9 cellular contexts compared by ENCODE assay signal in genomic region chr22:44331881-44332714, GRCh38. TPM values are rescaled to one million over a fixed set of nuclear protein-coding genes. Genes with fewer than 3 reads are reported as not detected.
A peak's percentile ranks its signal among the peaks of the same experiment; 100 is the strongest.
DNase-seq lines count a peak whose midpoint lies in the region; ATAC-seq and TF ChIP-seq lines count a peak whose summit lies in the region.
"Had no signal": no experiment of that assay in that cellular context is flagged by ENCODE, and none has a peak within 500 bp of the region (broad histone marks: within the 10 kb centered on the region; RNA-seq: fewer than 3 reads in every experiment).

No MANE protein-coding gene starts in this region.

- TF ChIP-seq CTCF in PC-9 (conservative IDR thresholded peaks at IDR 0.05), result peak; percentile 26; the same call in 1 of the 2 replicates
- peak; percentile 4 for TF ChIP-seq CTCF in fibroblast of villous mesenchyme (IDR thresholded peaks at IDR 0.05; ENCODE audit: insufficient read depth, low read depth, low read length)
- peak in 1 of 4 experiments; percentile 9 for TF ChIP-seq CTCF in sigmoid colon (IDR thresholded peaks at IDR 0.05)

- POLR2A ChIA-PET in PC-9 (lab: Charles Lee; ENCODE audit: unreplicated experiment), result no interaction called here

- H3K36me3 ChIP-seq in PC-9 (ENCODE audit: low read depth), result no peaks in the 10 kb centered on the region
- no peaks in the 10 kb centered on the region for H3K36me3 ChIP-seq in sigmoid colon

- peak overlapping the region; percentile 60; the same call in 1 of the 2 replicates for H3K4me3 ChIP-seq in PC-9
- H3K4me3 ChIP-seq in fibroblast of villous mesenchyme (ENCODE audit: low read depth, low read length), result no peak overlapping the region
- peak overlapping the region in 3 of 4 donors; percentile 30 to 37 (median 35) for H3K4me3 ChIP-seq in sigmoid colon

- H3K4me2 ChIP-seq in PC-9, result peak overlapping the region; percentile 91

- H3F3A ChIP-seq in PC-9 (ENCODE audit: insufficient read depth, low read depth), result peaks cover 58% of the 10 kb centered on the region

- WGBS in sigmoid colon, 2 donors, result 7 to 11% methylated on average over 55 of the region's 55 CpGs

- DNase-seq in NCI-H146 (lab: John Stamatoyannopoulos, UW) (peak; percentile 30), NCI-H146 treated with DMSO at 0.1 percent for 48 hours (lab: John Stamatoyannopoulos, UW; ENCODE audit: unreplicated experiment) (no peak), PC-9 (peak in 1 of 2 experiments; percentile 35), fibroblast of villous mesenchyme (ENCODE audit: low read depth) (peak; percentile 46), sigmoid colon (peak; percentile 72), mesenteric fat pad (ENCODE audit: low spot score) (no peak)
- DNase-seq in stimulated activated CD4-positive, alpha-beta T cell treated with anti-CD3 and anti-CD28 coated beads, Interleukin-4, amount 100 ng/mL, for 24 hours, result no peak
- DNase-seq: activated CD4-positive, alpha-beta T cell treated with anti-CD3 and anti-CD28 coated beads for 4 hours had no signal

- no peak for ATAC-seq in GM21367 (IDR thresholded peaks at IDR 0.05; ENCODE audit: unreplicated experiment)

- no peaks in the 10 kb centered on the region for H3K9me2 ChIP-seq in PC-9 (ENCODE audit: insufficient read depth)

- no peak overlapping the region for H3K27ac ChIP-seq in PC-9
- H3K27ac ChIP-seq in sigmoid colon, result peak overlapping the region in 2 of 4 donors; percentile 28 to 39

- peaks cover 4% of the 10 kb centered on the region; the same call in 1 of the 2 replicates for H4K20me1 ChIP-seq in PC-9 (ENCODE audit: insufficient read depth)

- TF ChIP-seq POLR2A in sigmoid colon (IDR thresholded peaks at IDR 0.05), result no peak

- no TSS peak for BruUV-seq in PC-9 (replicated peaks; lab: Mats Ljungman, UMichigan)

- H3K79me2 ChIP-seq in PC-9 (ENCODE audit: low read depth), result no peaks in the 10 kb centered on the region

- no peak for TF ChIP-seq EP300 in sigmoid colon (IDR thresholded peaks at IDR 0.05)

- H2AFZ ChIP-seq in PC-9, result peak overlapping the region; percentile 89

- intact Hi-C loops in PC-9 (cut with micrococcal nuclease; ENCODE audit: unreplicated experiment) (loop anchor here (10.0 kb wide), 1 partner anchor 153 kb away; no protein-coding TSS in a partner anchor), sigmoid colon (cut with DNase I) (loop anchor here (2.0 to 10.0 kb wide), 3 partner anchors 19 to 245 kb away; partner anchors contain the start of gene SHISAL1)

- CTCF ChIA-PET in PC-9 (lab: Charles Lee), result no interaction called here

- peaks cover 24% of the 10 kb centered on the region for H3K4me1 ChIP-seq in PC-9 (replicated peaks; ENCODE audit: insufficient read depth)
- H3K4me1 ChIP-seq in sigmoid colon, result peaks cover 0 to 35% (median 22%) of the 10 kb centered on the region in 4 donors

- peaks cover 9% of the 10 kb centered on the region for H3K27me3 ChIP-seq in PC-9 (ENCODE audit: insufficient read depth, low read depth)
- H3K27me3 ChIP-seq in sigmoid colon, result peaks cover 0 to 4% (median 3%) of the 10 kb centered on the region in 3 donors

- H3K9me3 ChIP-seq in PC-9 (ENCODE audit: insufficient read depth, low read depth), result no peaks in the 10 kb centered on the region
- H3K9me3 ChIP-seq in sigmoid colon, result no peaks in the 10 kb centered on the region

RNA-seq across cellular contexts. Expression of gene SHISAL1, which starts 19.3 kb away (rescaled TPM):
- total RNA-seq in PC-9 (2021) (0.94 and 1.2 TPM in 2 replicates), fibroblast of villous mesenchyme (3.0 and 4.5 TPM in 2 replicates), sigmoid colon (10 to 100 TPM; 20.7 to 32.4 (median 24.1) TPM), mesenteric fat pad (3.3 TPM)
- 1 to 10 TPM in 1 of 3 donors, under 1 TPM in 2; 0.23 to 1.3 (median 0.60) TPM for polyA plus RNA-seq in sigmoid colon

Comparison
In these comparisons a context has a peak if more than half of its experiments do, and no peak if none do; other contexts are left out.
1. DNase-seq: peak in NCI-H146 (single experiment), fibroblast of villous mesenchyme (single experiment) and sigmoid colon (single experiment); none in NCI-H146 treated with DMSO at 0.1 percent for 48 hours (single experiment), mesenteric fat pad (single experiment) and stimulated activated CD4-positive, alpha-beta T cell treated with anti-CD3 and anti-CD28 coated beads, Interleukin-4, amount 100 ng/mL, for 24 hours (single experiment).